In genomic region chr16:50396770-50397525, GRCh38 we compare ENCODE assay signal across 12 cellular contexts. TPM values are rescaled to one million over a fixed set of nuclear protein-coding genes. Genes with fewer than 3 reads are reported as not detected.
DNase-seq lines count a peak whose midpoint lies in the region; ATAC-seq and TF ChIP-seq lines count a peak whose summit lies in the region.
"Had no signal": no experiment of that assay in that cellular context is flagged by ENCODE, and none has a peak within 500 bp of the region (broad histone marks: within the 10 kb centered on the region; RNA-seq: fewer than 3 reads in every experiment).

No MANE protein-coding gene starts in this region.

- no peak overlapping the region for H2AFZ ChIP-seq in hepatocyte
- H2AFZ ChIP-seq: parathyroid adenoma had no signal

- no peaks in the 10 kb centered on the region for H3K79me2 ChIP-seq in hepatocyte
- H3K79me2 ChIP-seq: parathyroid adenoma had no signal

- in situ Hi-C loops in HAP-1 (cut with MboI; ENCODE audit: low sequenced_read_pairs) = no loop called here

- no peaks in the 10 kb centered on the region for H3K27me3 ChIP-seq in hepatocyte
- H3K27me3 ChIP-seq in vagina = no peaks in the 10 kb centered on the region
- H3K27me3 ChIP-seq in HAP-1 (ENCODE audit: low read depth) = no peaks in the 10 kb centered on the region
- H3K27me3 ChIP-seq: transverse colon had no signal

- H3K36me3 ChIP-seq in hepatocyte (replicated peaks; ENCODE audit: insufficient read depth, low read depth) (no peaks in the 10 kb centered on the region), vagina (no peaks in the 10 kb centered on the region), HAP-1 (replicated peaks) (no peaks in the 10 kb centered on the region)
- H3K36me3 ChIP-seq: transverse colon had no signal

- TF ChIP-seq CTCF in hepatocyte (IDR thresholded peaks at IDR 0.05; ENCODE audit: poor library complexity) (no peak), vagina (IDR thresholded peaks at IDR 0.05) (no peak)

- no peak overlapping the region for H3K27ac ChIP-seq in hepatocyte
- H3K27ac ChIP-seq in vagina = no peak overlapping the region
- H3K27ac ChIP-seq: parathyroid adenoma, SK-N-MC, transverse colon had no signal

- H3K4me3 ChIP-seq in hepatocyte (no peak overlapping the region), vagina (no peak overlapping the region), HAP-1 (no peak overlapping the region)
- H3K4me3 ChIP-seq: SK-N-MC, transverse colon had no signal

- TF ChIP-seq POLR2A in vagina (IDR thresholded peaks at IDR 0.05) = no peak

- 71% methylated on average over 7 of the region's 7 CpGs for WGBS in hepatocyte (ENCODE audit: low lambda C conversion rate, missing lambda C conversion rate)

- H3K9me3 ChIP-seq in hepatocyte (ENCODE audit: low read depth) (no peaks in the 10 kb centered on the region), vagina (no peaks in the 10 kb centered on the region), HAP-1 (no peaks in the 10 kb centered on the region)
- H3K9me3 ChIP-seq: transverse colon had no signal

- H3K9me2 ChIP-seq in hepatocyte (replicated peaks; ENCODE audit: insufficient read depth) = no peaks in the 10 kb centered on the region

- H3K4me1 ChIP-seq in hepatocyte (ENCODE audit: insufficient read depth) (no peaks in the 10 kb centered on the region), vagina (no peaks in the 10 kb centered on the region), HAP-1 (no peaks in the 10 kb centered on the region)
- H3K4me1 ChIP-seq: parathyroid adenoma, transverse colon had no signal

- H4K20me1 ChIP-seq in hepatocyte (ENCODE audit: insufficient read depth, poor library complexity, severe bottlenecking) = no peaks in the 10 kb centered on the region

- peak; percentile 23 for DNase-seq in stimulated activated CD4-positive, alpha-beta T cell treated with anti-CD3 and anti-CD28 coated beads, Interleukin-1b, Interleukin-23, amount 100 ng/mL, for 48 hours
- no peak for DNase-seq in stimulated activated CD4-positive, alpha-beta T cell treated with anti-CD3 and anti-CD28 coated beads, Interleukin-4, amount 100 ng/mL, for 4 hours
- DNase-seq in T1000 (lab: John Stamatoyannopoulos, UW) (peak; percentile 11), hepatocyte (ENCODE audit: low spot score) (peak; percentile 35), vagina (ENCODE audit: extremely low spot score in 2 of 2) (peak; percentile 84 to 88), CD1c-positive myeloid dendritic cell (ENCODE audit: extremely low spot score) (no peak), HAP-1 (ENCODE audit: low spot score in 2 of 2) (no peak)
- DNase-seq: transverse colon had no signal

- H3K4me2 ChIP-seq in hepatocyte = no peak overlapping the region

- ATAC-seq in SK-N-SH treated with all-trans-retinoic acid at 6 μM for 48 hours = no peak
- ATAC-seq: left lobe of liver had no signal

- intact Hi-C loops in vagina (cut with DNase I) = no loop called here

TF ChIP-seq in SK-N-SH treated with all-trans-retinoic acid at 6 μM for 48 hours, 23 proteins besides CTCF, POLR2A, EP300 and RAD21:
- TF ChIP-seq ESRRG (CRISPR knock-in tag; IDR thresholded peaks at IDR 0.05) = no peak
- TF ChIP-seq BACH2 (CRISPR knock-in tag; IDR thresholded peaks at IDR 0.05; ENCODE audit: borderline replicate concordance) = no peak
- TF ChIP-seq ISL1 (CRISPR knock-in tag; IDR thresholded peaks at IDR 0.05) = no peak
- no peak for TF ChIP-seq SNAI2 (CRISPR knock-in tag; IDR thresholded peaks at IDR 0.05)
- TF ChIP-seq ZNF8 (CRISPR knock-in tag; IDR thresholded peaks at IDR 0.05) = no peak

RNA-seq across cellular contexts. Expression of gene BRD7, which starts 28.2 kb away (rescaled TPM):
- 51.3 and 53.7 TPM in 2 replicates for total RNA-seq in hepatocyte
- 51.2 and 58.4 TPM in 2 replicates for polyA plus RNA-seq in hepatocyte
- 49.6 TPM for total RNA-seq in vagina

Comparison
In these comparisons a context has a peak if more than half of its experiments do, and no peak if none do; other contexts are left out.
1. DNase-seq: peak in stimulated activated CD4-positive, alpha-beta T cell treated with anti-CD3 and anti-CD28 coated beads, Interleukin-1b, Interleukin-23, amount 100 ng/mL, for 48 hours (single experiment), T1000 (single experiment), hepatocyte (single experiment) and vagina (2 of 2); none in stimulated activated CD4-positive, alpha-beta T cell treated with anti-CD3 and anti-CD28 coated beads, Interleukin-4, amount 100 ng/mL, for 4 hours (0 of 2), CD1c-positive myeloid dendritic cell (single experiment) and HAP-1 (0 of 2).